ENCODE assay signal across 1 cellular context in the genomic region with DNA sequence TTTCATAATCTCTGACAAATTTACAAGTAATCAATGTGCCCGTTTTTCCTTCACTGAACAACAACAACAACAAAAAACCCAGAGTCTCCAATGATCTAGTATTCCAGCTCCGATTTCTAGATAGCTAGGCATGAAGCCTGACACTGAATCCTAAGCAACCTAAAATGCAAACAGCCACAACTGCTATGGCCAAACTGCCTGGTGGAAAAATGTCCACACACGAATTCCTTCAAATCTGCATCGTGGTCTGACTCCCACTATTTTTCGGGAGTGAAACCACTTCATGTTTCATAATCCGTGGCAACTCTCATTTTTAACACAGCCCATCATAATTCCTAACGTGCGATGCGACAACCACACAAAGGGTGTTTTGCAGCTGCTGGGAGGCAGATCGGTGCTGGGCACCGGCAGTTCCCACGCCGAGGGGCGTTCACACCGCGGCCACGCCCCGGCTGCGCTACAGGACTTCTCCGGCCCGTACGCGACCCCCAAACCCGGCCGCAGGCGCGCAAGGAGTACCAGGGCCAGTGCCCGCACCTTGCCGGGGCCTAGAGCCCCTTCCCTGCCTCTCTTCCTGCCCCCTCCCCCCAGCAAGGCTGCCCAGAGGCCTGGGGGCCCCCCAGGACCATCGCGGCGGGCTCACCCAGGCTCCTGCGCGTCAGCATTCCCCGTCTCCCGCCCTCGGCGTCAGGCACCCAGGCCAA.
TF ChIP-seq lines count a peak whose summit lies in the region.

No MANE protein-coding gene starts in this region.

TF ChIP-seq in HepG2, 621 proteins besides CTCF, POLR2A, EP300 and RAD21 (continued from another document and continues in another):
- TF ChIP-seq, protein P1, sequence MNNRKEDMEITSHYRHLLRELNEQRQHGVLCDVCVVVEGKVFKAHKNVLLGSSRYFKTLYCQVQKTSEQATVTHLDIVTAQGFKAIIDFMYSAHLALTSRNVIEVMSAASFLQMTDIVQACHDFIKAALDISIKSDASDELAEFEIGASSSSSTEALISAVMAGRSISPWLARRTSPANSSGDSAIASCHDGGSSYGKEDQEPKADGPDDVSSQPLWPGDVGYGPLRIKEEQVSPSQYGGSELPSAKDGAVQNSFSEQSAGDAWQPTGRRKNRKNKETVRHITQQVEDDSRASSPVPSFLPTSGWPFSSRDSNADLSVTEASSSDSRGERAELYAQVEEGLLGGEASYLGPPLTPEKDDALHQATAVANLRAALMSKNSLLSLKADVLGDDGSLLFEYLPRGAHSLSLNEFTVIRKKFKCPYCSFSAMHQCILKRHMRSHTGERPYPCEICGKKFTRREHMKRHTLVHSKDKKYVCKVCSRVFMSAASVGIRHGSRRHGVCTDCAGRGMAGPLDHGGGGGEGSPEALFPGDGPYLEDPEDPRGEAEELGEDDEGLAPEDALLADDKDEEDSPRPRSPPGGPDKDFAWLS (CRISPR knock-in tag; IDR thresholded peaks at IDR 0.05; ENCODE audit: borderline replicate concordance), result 0 out of 2 replicates have a peak, but pooled peaks have one; percentile 50
- no peak for TF ChIP-seq RXRB (CRISPR knock-in tag; IDR thresholded peaks at IDR 0.05; ENCODE audit: borderline replicate concordance)
- TF ChIP-seq ZNF607 (CRISPR knock-in tag; IDR thresholded peaks at IDR 0.05; ENCODE audit: borderline replicate concordance), result peak; percentile 18
- no peak for TF ChIP-seq ZNF329 (CRISPR knock-in tag; IDR thresholded peaks at IDR 0.05; ENCODE audit: low read depth)
- peak; percentile 45; the same call in 1 of the 2 replicates for TF ChIP-seq KLF6 (CRISPR knock-in tag; IDR thresholded peaks at IDR 0.05)
- no peak for TF ChIP-seq MEIS2 (CRISPR knock-in tag; IDR thresholded peaks at IDR 0.05)
- no peak for TF ChIP-seq PAF1 (CRISPR knock-in tag; IDR thresholded peaks at IDR 0.05)
- no peak for TF ChIP-seq ZNF138 (CRISPR knock-in tag; IDR thresholded peaks at IDR 0.05; ENCODE audit: low read depth)
- TF ChIP-seq, protein P2, sequence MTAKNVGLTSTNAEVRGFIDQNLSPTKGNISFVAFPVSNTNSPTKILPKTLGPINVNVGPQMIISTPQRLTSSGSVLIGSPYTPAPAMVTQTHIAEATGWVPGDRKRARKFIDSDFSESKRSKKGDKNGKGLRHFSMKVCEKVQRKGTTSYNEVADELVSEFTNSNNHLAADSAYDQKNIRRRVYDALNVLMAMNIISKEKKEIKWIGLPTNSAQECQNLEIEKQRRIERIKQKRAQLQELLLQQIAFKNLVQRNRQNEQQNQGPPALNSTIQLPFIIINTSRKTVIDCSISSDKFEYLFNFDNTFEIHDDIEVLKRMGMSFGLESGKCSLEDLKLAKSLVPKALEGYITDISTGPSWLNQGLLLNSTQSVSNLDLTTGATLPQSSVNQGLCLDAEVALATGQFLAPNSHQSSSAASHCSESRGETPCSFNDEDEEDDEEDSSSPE (CRISPR knock-in tag; IDR thresholded peaks at IDR 0.05), result no peak
- TF ChIP-seq GABPB1 (CRISPR knock-in tag; IDR thresholded peaks at IDR 0.05), result no peak
- TF ChIP-seq ZNF121 (CRISPR knock-in tag; IDR thresholded peaks at IDR 0.05), result no peak
- TF ChIP-seq ZSCAN25 (CRISPR knock-in tag; IDR thresholded peaks at IDR 0.05), result no peak
- 0 out of 2 replicates have a peak, but pooled peaks have one; percentile 57 for TF ChIP-seq HNRNPL (IDR thresholded peaks at IDR 0.05; ENCODE audit: low read depth, low read length)
- no peak for TF ChIP-seq SRF (IDR thresholded peaks at IDR 0.05; ENCODE audit: low read depth, low read length)
- no peak; the same call in 2 of the 3 replicates for TF ChIP-seq MXI1 (IDR thresholded peaks at IDR 0.05; ENCODE audit: borderline replicate concordance, low read depth, low read length)
- TF ChIP-seq, protein P3, sequence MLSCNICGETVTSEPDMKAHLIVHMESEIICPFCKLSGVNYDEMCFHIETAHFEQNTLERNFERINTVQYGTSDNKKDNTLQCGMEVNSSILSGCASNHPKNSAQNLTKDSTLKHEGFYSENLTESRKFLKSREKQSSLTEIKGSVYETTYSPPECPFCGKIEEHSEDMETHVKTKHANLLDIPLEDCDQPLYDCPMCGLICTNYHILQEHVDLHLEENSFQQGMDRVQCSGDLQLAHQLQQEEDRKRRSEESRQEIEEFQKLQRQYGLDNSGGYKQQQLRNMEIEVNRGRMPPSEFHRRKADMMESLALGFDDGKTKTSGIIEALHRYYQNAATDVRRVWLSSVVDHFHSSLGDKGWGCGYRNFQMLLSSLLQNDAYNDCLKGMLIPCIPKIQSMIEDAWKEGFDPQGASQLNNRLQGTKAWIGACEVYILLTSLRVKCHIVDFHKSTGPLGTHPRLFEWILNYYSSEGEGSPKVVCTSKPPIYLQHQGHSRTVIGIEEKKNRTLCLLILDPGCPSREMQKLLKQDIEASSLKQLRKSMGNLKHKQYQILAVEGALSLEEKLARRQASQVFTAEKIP (CRISPR knock-in tag; IDR thresholded peaks at IDR 0.05; ENCODE audit: borderline replicate concordance), result no peak
- no peak for TF ChIP-seq TOPORS (CRISPR knock-in tag; IDR thresholded peaks at IDR 0.05)
- no peak for TF ChIP-seq AHR (CRISPR knock-in tag; IDR thresholded peaks at IDR 0.05)
- TF ChIP-seq, protein P4, sequence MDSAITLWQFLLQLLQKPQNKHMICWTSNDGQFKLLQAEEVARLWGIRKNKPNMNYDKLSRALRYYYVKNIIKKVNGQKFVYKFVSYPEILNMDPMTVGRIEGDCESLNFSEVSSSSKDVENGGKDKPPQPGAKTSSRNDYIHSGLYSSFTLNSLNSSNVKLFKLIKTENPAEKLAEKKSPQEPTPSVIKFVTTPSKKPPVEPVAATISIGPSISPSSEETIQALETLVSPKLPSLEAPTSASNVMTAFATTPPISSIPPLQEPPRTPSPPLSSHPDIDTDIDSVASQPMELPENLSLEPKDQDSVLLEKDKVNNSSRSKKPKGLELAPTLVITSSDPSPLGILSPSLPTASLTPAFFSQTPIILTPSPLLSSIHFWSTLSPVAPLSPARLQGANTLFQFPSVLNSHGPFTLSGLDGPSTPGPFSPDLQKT (CRISPR knock-in tag; IDR thresholded peaks at IDR 0.05; ENCODE audit: borderline replicate concordance), result no peak
- TF ChIP-seq ZFP90 (CRISPR knock-in tag; IDR thresholded peaks at IDR 0.05; ENCODE audit: borderline replicate concordance), result no peak
- no peak for TF ChIP-seq KLF11 (CRISPR knock-in tag; IDR thresholded peaks at IDR 0.05)
- TF ChIP-seq ZNF816 (CRISPR knock-in tag; IDR thresholded peaks at IDR 0.05; ENCODE audit: borderline replicate concordance), result no peak
- TF ChIP-seq, protein P5, sequence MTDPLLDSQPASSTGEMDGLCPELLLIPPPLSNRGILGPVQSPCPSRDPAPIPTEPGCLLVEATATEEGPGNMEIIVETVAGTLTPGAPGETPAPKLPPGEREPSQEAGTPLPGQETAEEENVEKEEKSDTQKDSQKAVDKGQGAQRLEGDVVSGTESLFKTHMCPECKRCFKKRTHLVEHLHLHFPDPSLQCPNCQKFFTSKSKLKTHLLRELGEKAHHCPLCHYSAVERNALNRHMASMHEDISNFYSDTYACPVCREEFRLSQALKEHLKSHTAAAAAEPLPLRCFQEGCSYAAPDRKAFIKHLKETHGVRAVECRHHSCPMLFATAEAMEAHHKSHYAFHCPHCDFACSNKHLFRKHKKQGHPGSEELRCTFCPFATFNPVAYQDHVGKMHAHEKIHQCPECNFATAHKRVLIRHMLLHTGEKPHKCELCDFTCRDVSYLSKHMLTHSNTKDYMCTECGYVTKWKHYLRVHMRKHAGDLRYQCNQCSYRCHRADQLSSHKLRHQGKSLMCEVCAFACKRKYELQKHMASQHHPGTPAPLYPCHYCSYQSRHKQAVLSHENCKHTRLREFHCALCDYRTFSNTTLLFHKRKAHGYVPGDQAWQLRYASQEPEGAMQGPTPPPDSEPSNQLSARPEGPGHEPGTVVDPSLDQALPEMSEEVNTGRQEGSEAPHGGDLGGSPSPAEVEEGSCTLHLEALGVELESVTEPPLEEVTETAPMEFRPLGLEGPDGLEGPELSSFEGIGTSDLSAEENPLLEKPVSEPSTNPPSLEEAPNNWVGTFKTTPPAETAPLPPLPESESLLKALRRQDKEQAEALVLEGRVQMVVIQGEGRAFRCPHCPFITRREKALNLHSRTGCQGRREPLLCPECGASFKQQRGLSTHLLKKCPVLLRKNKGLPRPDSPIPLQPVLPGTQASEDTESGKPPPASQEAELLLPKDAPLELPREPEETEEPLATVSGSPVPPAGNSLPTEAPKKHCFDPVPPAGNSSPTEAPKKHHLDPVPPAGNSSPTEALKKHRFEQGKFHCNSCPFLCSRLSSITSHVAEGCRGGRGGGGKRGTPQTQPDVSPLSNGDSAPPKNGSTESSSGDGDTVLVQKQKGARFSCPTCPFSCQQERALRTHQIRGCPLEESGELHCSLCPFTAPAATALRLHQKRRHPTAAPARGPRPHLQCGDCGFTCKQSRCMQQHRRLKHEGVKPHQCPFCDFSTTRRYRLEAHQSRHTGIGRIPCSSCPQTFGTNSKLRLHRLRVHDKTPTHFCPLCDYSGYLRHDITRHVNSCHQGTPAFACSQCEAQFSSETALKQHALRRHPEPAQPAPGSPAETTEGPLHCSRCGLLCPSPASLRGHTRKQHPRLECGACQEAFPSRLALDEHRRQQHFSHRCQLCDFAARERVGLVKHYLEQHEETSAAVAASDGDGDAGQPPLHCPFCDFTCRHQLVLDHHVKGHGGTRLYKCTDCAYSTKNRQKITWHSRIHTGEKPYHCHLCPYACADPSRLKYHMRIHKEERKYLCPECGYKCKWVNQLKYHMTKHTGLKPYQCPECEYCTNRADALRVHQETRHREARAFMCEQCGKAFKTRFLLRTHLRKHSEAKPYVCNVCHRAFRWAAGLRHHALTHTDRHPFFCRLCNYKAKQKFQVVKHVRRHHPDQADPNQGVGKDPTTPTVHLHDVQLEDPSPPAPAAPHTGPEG (CRISPR knock-in tag; IDR thresholded peaks at IDR 0.05), result no peak
- no peak for TF ChIP-seq ZNF562 (CRISPR knock-in tag; IDR thresholded peaks at IDR 0.05; ENCODE audit: borderline replicate concordance)
- TF ChIP-seq EZH2 (conservative IDR thresholded peaks at IDR 0.05; ENCODE audit: low read depth, low read length), result no peak
- no peak for TF ChIP-seq ZNF75D (CRISPR knock-in tag; IDR thresholded peaks at IDR 0.05; ENCODE audit: borderline replicate concordance)
- no peak for TF ChIP-seq SATB2 (CRISPR knock-in tag; IDR thresholded peaks at IDR 0.05)
- no peak for TF ChIP-seq SAFB2 (CRISPR knock-in tag; IDR thresholded peaks at IDR 0.05; ENCODE audit: borderline replicate concordance, low read depth)
- TF ChIP-seq KLF13 (CRISPR knock-in tag; IDR thresholded peaks at IDR 0.05), result no peak
- no peak for TF ChIP-seq ZNF713 (CRISPR knock-in tag; IDR thresholded peaks at IDR 0.05)
- TF ChIP-seq, protein P6, sequence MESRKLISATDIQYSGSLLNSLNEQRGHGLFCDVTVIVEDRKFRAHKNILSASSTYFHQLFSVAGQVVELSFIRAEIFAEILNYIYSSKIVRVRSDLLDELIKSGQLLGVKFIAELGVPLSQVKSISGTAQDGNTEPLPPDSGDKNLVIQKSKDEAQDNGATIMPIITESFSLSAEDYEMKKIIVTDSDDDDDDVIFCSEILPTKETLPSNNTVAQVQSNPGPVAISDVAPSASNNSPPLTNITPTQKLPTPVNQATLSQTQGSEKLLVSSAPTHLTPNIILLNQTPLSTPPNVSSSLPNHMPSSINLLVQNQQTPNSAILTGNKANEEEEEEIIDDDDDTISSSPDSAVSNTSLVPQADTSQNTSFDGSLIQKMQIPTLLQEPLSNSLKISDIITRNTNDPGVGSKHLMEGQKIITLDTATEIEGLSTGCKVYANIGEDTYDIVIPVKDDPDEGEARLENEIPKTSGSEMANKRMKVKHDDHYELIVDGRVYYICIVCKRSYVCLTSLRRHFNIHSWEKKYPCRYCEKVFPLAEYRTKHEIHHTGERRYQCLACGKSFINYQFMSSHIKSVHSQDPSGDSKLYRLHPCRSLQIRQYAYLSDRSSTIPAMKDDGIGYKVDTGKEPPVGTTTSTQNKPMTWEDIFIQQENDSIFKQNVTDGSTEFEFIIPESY (CRISPR knock-in tag; IDR thresholded peaks at IDR 0.05), result no peak
- TF ChIP-seq PLRG1 (conservative IDR thresholded peaks at IDR 0.05), result no peak
- TF ChIP-seq, protein P7, sequence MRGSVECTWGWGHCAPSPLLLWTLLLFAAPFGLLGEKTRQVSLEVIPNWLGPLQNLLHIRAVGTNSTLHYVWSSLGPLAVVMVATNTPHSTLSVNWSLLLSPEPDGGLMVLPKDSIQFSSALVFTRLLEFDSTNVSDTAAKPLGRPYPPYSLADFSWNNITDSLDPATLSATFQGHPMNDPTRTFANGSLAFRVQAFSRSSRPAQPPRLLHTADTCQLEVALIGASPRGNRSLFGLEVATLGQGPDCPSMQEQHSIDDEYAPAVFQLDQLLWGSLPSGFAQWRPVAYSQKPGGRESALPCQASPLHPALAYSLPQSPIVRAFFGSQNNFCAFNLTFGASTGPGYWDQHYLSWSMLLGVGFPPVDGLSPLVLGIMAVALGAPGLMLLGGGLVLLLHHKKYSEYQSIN (CRISPR knock-in tag; IDR thresholded peaks at IDR 0.05; ENCODE audit: borderline replicate concordance), result no peak
- TF ChIP-seq TBX3 (IDR thresholded peaks at IDR 0.05; ENCODE audit: borderline replicate concordance), result no peak
- TF ChIP-seq ZNF33A (CRISPR knock-in tag; IDR thresholded peaks at IDR 0.05; ENCODE audit: borderline replicate concordance), result no peak
- TF ChIP-seq, protein P8, sequence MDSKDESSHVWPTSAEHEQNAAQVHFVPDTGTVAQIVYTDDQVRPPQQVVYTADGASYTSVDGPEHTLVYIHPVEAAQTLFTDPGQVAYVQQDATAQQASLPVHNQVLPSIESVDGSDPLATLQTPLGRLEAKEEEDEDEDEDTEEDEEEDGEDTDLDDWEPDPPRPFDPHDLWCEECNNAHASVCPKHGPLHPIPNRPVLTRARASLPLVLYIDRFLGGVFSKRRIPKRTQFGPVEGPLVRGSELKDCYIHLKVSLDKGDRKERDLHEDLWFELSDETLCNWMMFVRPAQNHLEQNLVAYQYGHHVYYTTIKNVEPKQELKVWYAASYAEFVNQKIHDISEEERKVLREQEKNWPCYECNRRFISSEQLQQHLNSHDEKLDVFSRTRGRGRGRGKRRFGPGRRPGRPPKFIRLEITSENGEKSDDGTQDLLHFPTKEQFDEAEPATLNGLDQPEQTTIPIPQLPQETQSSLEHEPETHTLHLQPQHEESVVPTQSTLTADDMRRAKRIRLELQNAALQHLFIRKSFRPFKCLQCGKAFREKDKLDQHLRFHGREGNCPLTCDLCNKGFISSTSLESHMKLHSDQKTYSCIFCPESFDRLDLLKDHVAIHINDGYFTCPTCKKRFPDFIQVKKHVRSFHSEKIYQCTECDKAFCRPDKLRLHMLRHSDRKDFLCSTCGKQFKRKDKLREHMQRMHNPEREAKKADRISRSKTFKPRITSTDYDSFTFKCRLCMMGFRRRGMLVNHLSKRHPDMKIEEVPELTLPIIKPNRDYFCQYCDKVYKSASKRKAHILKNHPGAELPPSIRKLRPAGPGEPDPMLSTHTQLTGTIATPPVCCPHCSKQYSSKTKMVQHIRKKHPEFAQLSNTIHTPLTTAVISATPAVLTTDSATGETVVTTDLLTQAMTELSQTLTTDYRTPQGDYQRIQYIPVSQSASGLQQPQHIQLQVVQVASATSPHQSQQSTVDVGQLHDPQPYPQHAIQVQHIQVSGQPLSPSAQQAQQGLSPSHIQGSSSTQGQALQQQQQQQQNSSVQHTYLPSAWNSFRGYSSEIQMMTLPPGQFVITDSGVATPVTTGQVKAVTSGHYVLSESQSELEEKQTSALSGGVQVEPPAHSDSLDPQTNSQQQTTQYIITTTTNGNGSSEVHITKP (CRISPR knock-in tag; IDR thresholded peaks at IDR 0.05; ENCODE audit: low read depth), result no peak
- 0 out of 2 replicates have a peak, but pooled peaks have one; percentile 0 for TF ChIP-seq YEATS2 (CRISPR knock-in tag; IDR thresholded peaks at IDR 0.05; ENCODE audit: borderline replicate concordance)
- no peak for TF ChIP-seq ZFP82 (CRISPR knock-in tag; IDR thresholded peaks at IDR 0.05; ENCODE audit: borderline replicate concordance)
- TF ChIP-seq HNRNPLL (IDR thresholded peaks at IDR 0.05; ENCODE audit: low read depth, low read length, poor library complexity, severe bottlenecking), result peak; percentile 30
- TF ChIP-seq ZNF441 (CRISPR knock-in tag; IDR thresholded peaks at IDR 0.05; ENCODE audit: borderline replicate concordance), result no peak
- TF ChIP-seq ZNF772 (CRISPR knock-in tag; IDR thresholded peaks at IDR 0.05), result no peak
- no peak for TF ChIP-seq ZFP36L2 (CRISPR knock-in tag; IDR thresholded peaks at IDR 0.05)
- TF ChIP-seq KLF15 (CRISPR knock-in tag; IDR thresholded peaks at IDR 0.05; ENCODE audit: borderline replicate concordance), result no peak
